ENCODE assay signal across 24 cellular contexts in genomic region chr5:57453728-57454127, GRCh38. TPM values are rescaled to one million over a fixed set of nuclear protein-coding genes. Genes with fewer than 3 reads are reported as not detected.
DNase-seq lines count a peak whose midpoint lies in the region; ATAC-seq and TF ChIP-seq lines count a peak whose summit lies in the region.
"Had no signal": no experiment of that assay in that cellular context is flagged by ENCODE, and none has a peak within 500 bp of the region (broad histone marks: within the 10 kb centered on the region; RNA-seq: fewer than 3 reads in every experiment).

No MANE protein-coding gene starts in this region.

- no peak for TF ChIP-seq CTCF in IMR-90 (conservative IDR thresholded peaks at IDR 0.05; ENCODE audit: low read depth, low read length)
- no peak for TF ChIP-seq CTCF in testis (IDR thresholded peaks at IDR 0.05)
- TF ChIP-seq CTCF in upper lobe of right lung (IDR thresholded peaks at IDR 0.05) = no peak

- no peak overlapping the region for H3K4me3 ChIP-seq in IMR-90 (ENCODE audit: insufficient read depth, low read depth, low read length)
- H3K4me3 ChIP-seq in mucosa of rectum (ENCODE audit: low read length in 2 of 2) = no peak overlapping the region
- H3K4me3 ChIP-seq in testis = no peak overlapping the region
- H3K4me3 ChIP-seq in upper lobe of right lung = no peak overlapping the region
- H3K4me3 ChIP-seq: BLaER1, GM23338, HAP-1, SJCRH30 had no signal

- no peak for ATAC-seq in IMR-90 (ENCODE audit: low read depth)
- no peak for ATAC-seq in upper lobe of right lung
- no peak for ATAC-seq in HG03025 (IDR thresholded peaks at IDR 0.05; ENCODE audit: low FRiP score, unreplicated experiment)
- no peak for ATAC-seq in GM19035 (IDR thresholded peaks at IDR 0.05; ENCODE audit: unreplicated experiment)
- ATAC-seq: GM23338 had no signal

- peak overlapping the region; percentile 92; the same call in 2 of the 3 replicates for H2BK15ac ChIP-seq in IMR-90 (ENCODE audit: low read depth, low read length)

- H3K27ac ChIP-seq in IMR-90 (ENCODE audit: insufficient read depth, low read length) (no peak overlapping the region), mucosa of rectum (ENCODE audit: low read depth in 2 of 2, low read length in 2 of 2) (peak overlapping the region; percentile 17 to 20), testis (peak overlapping the region; percentile 81 to 83), upper lobe of right lung (peak overlapping the region; percentile 55)
- H3K27ac ChIP-seq: BLaER1, SJCRH30 had no signal

- CTCF ChIA-PET in IMR-90 (lab: Yijun Ruan, JAX) = interaction anchor here (1.0 kb wide), 1 partner anchor 9 kb away, joined by 3 read pairs; no protein-coding TSS in a partner anchor

- H3K18ac ChIP-seq in IMR-90 (ENCODE audit: low read depth, low read length) = peak overlapping the region; percentile 77

- H3K27me3 ChIP-seq in IMR-90 (ENCODE audit: control insufficient read depth, insufficient read depth, low read length) (no peaks in the 10 kb centered on the region), mucosa of rectum (ENCODE audit: control insufficient read depth in 2 of 2, insufficient read depth in 2 of 2, low read length in 2 of 2) (no peaks in the 10 kb centered on the region), testis (no peaks in the 10 kb centered on the region), upper lobe of right lung (no peaks in the 10 kb centered on the region)
- H3K27me3 ChIP-seq: BLaER1, SJCRH30 had no signal

- peak overlapping the region in 1 of 2 experiments; percentile 61; a peak in 1 of 4 replicates for H4K8ac ChIP-seq in IMR-90 (ENCODE audit: low read depth in 2 of 2, low read length in 2 of 2)

- H2BK20ac ChIP-seq in IMR-90 (ENCODE audit: low read depth, low read length) = peak overlapping the region; percentile 48

- H4K5ac ChIP-seq in IMR-90 (ENCODE audit: low read depth, low read length) = peak overlapping the region; percentile 3; the same call in 1 of the 2 replicates

- no peak for TF ChIP-seq POLR2A in IMR-90 (IDR thresholded peaks at IDR 0.05; ENCODE audit: low read depth, low read length)
- no peak for TF ChIP-seq POLR2A in testis (IDR thresholded peaks at IDR 0.05)

- no peak overlapping the region for H2BK5ac ChIP-seq in IMR-90 (ENCODE audit: low read depth, low read length, poor library complexity, severe bottlenecking)

- H3K9me3 ChIP-seq in IMR-90 (ENCODE audit: control insufficient read depth, insufficient read depth, low read length) = no peaks in the 10 kb centered on the region
- H3K9me3 ChIP-seq in mucosa of rectum (ENCODE audit: control insufficient read depth in 2 of 2, low read length in 2 of 2) = no peaks in the 10 kb centered on the region
- H3K9me3 ChIP-seq in testis = no peaks in the 10 kb centered on the region
- no peaks in the 10 kb centered on the region for H3K9me3 ChIP-seq in upper lobe of right lung
- H3K9me3 ChIP-seq: BLaER1, HAP-1, SJCRH30 had no signal

- no peak overlapping the region for H3K4me2 ChIP-seq in IMR-90 (ENCODE audit: low read depth, low read length)
- H3K4me2 ChIP-seq: BLaER1, GM23338 had no signal

- H3K23ac ChIP-seq in IMR-90 (ENCODE audit: low read depth, low read length) = no peak overlapping the region

- H2BK120ac ChIP-seq in IMR-90 (ENCODE audit: low read depth, low read length) = peak overlapping the region; percentile 83

- H4K91ac ChIP-seq in IMR-90 (ENCODE audit: insufficient read depth, low read depth, low read length) = peak overlapping the region; percentile 83

- WGBS in IMR-90 (ENCODE audit: extremely low coverage in 2 of 2, insufficient read length in 1 of 2), 2 experiments = no CpG with 5 or more reads among the region's 4 CpGs
- 87% methylated on average over 4 of the region's 4 CpGs for WGBS in testis, 2 donors

- DNase-seq in IMR-90 (no peak), testis (no peak), upper lobe of right lung (no peak), AG08396 (ENCODE audit: low spot score) (no peak), NCI-H1417 (lab: John Stamatoyannopoulos, UW) (no peak)
- DNase-seq: CD4-positive, alpha-beta T cell; COR-L47; DMS 273 treated with DMSO at 0.1 percent for 48 hours; DMS79 treated with DMSO at 0.1 percent for 48 hours; Karpas-422; MV-4-11; NCI-H1694 treated with DMSO at 0.1 percent for 48 hours; NCI-H2081 treated with DMSO at 0.1 percent for 48 hours; NCI-H446; NCI-H526; SJCRH30 had no signal

- peak overlapping the region; percentile 18 for H2AK9ac ChIP-seq in IMR-90 (replicated peaks; ENCODE audit: low read depth, low read length, poor library complexity)

- peak overlapping the region; percentile 57 for H3K14ac ChIP-seq in IMR-90 (replicated peaks; ENCODE audit: low read depth, low read length)

- BruUV-seq in IMR-90 (replicated peaks; lab: Mats Ljungman, UMichigan) = no TSS peak

- H4K20me1 ChIP-seq in IMR-90 (ENCODE audit: insufficient read depth, low read length) = no peaks in the 10 kb centered on the region
- H4K20me1 ChIP-seq: BLaER1 had no signal

- H2AFZ ChIP-seq in IMR-90 (replicated peaks; ENCODE audit: low read length, poor library complexity) = no peak overlapping the region
- H2AFZ ChIP-seq: GM23338 had no signal

- H3K9me1 ChIP-seq in IMR-90 (ENCODE audit: insufficient read depth, low read length) = peaks cover 5% of the 10 kb centered on the region; the same call in 1 of the 2 replicates

- intact Hi-C loops in IMR-90 (cut with micrococcal nuclease) (no loop called here), testis (cut with DNase I; ENCODE audit: low total_unique reads) (no loop called here), upper lobe of right lung (cut with DNase I) (no loop called here)

- POLR2A ChIA-PET in IMR-90 (lab: Charles Lee; ENCODE audit: unreplicated experiment) = no interaction called here

- TF ChIP-seq RAD21 in IMR-90 (IDR thresholded peaks at IDR 0.05; ENCODE audit: low read length) = no peak

- no peak overlapping the region for H3K9ac ChIP-seq in IMR-90 (ENCODE audit: low read depth, low read length)
- H3K9ac ChIP-seq in mucosa of rectum (ENCODE audit: low read depth in 1 of 2, low read length in 2 of 2) = no peak overlapping the region
- H3K9ac ChIP-seq: BLaER1 had no signal

- H3K79me1 ChIP-seq in IMR-90 (ENCODE audit: low read depth in 1 of 2, low read length in 2 of 2) = no peaks in the 10 kb centered on the region

- peak overlapping the region; percentile 59; the same call in 1 of the 2 replicates for H2AK5ac ChIP-seq in IMR-90 (ENCODE audit: low read depth, low read length)

- H3K4ac ChIP-seq in IMR-90 (ENCODE audit: low read depth, low read length) = peak overlapping the region; percentile 69

- in situ Hi-C loops in IMR-90 (cut with MboI; ENCODE audit: low sequenced_read_pairs) = no loop called here

- no peak overlapping the region for H3K56ac ChIP-seq in IMR-90 (ENCODE audit: extremely low read depth, insufficient read depth, low read length)

- H3K36me3 ChIP-seq in IMR-90 (ENCODE audit: control insufficient read depth, insufficient read depth, low read length) (no peaks in the 10 kb centered on the region), mucosa of rectum (ENCODE audit: control insufficient read depth in 2 of 2, insufficient read depth in 2 of 2, low read length in 2 of 2) (no peaks in the 10 kb centered on the region), testis (ENCODE audit: low read depth, missing control alignments) (no peaks in the 10 kb centered on the region), upper lobe of right lung (no peaks in the 10 kb centered on the region)
- H3K36me3 ChIP-seq: BLaER1, HAP-1, SJCRH30 had no signal

- dilution Hi-C loops in IMR-90 (cut with HindIII; ENCODE audit: low sequenced_read_pairs, unreplicated experiment) = no loop called here

- H3K4me1 ChIP-seq in IMR-90 (ENCODE audit: control insufficient read depth, insufficient read depth, low read length) = peaks cover 29% of the 10 kb centered on the region
- peaks cover 0 to 21% of the 10 kb centered on the region in 2 donors for H3K4me1 ChIP-seq in mucosa of rectum (ENCODE audit: control insufficient read depth in 2 of 2, insufficient read depth in 2 of 2, low read length in 2 of 2)
- peaks cover 42% of the 10 kb centered on the region for H3K4me1 ChIP-seq in testis
- H3K4me1 ChIP-seq in upper lobe of right lung = peaks cover 16% of the 10 kb centered on the region
- H3K4me1 ChIP-seq: HAP-1 had no signal

TF ChIP-seq in IMR-90, 13 proteins besides CTCF, POLR2A, EP300 and RAD21 (continues in another document):
- TF ChIP-seq CHD1 (IDR thresholded peaks at IDR 0.05; ENCODE audit: low read depth, low read length) = no peak
- TF ChIP-seq MAFK (IDR thresholded peaks at IDR 0.05; ENCODE audit: low read depth, low read length) = no peak
- no peak for TF ChIP-seq BHLHE40 (IDR thresholded peaks at IDR 0.05; ENCODE audit: low read depth, low read length)
- no peak for TF ChIP-seq MAZ (IDR thresholded peaks at IDR 0.05; ENCODE audit: borderline replicate concordance, low read depth, low read length)
- no peak for TF ChIP-seq RCOR1 (IDR thresholded peaks at IDR 0.05; ENCODE audit: insufficient replicate concordance, low read length)
- no peak for TF ChIP-seq CEBPB (IDR thresholded peaks at IDR 0.05; ENCODE audit: low read depth, low read length)
- no peak for TF ChIP-seq USF2 (IDR thresholded peaks at IDR 0.05; ENCODE audit: low read depth, low read length)
- TF ChIP-seq MXI1 (IDR thresholded peaks at IDR 0.05; ENCODE audit: borderline replicate concordance, low read depth, low read length) = no peak
- no peak for TF ChIP-seq FOS (IDR thresholded peaks at IDR 0.05; ENCODE audit: low read depth, low read length)
- no peak for TF ChIP-seq NFE2L2 (IDR thresholded peaks at IDR 0.05; ENCODE audit: low read depth, low read length)
- TF ChIP-seq RFX5 (IDR thresholded peaks at IDR 0.05; ENCODE audit: low read depth, low read length) = no peak
- no peak for TF ChIP-seq SMC3 (IDR thresholded peaks at IDR 0.05; ENCODE audit: low read depth, low read length)

RNA-seq across cellular contexts. Expression of gene ACTBL2, which starts 28.9 kb away (rescaled TPM):
- total RNA-seq in IMR-90 (2012; rRNA removed) = 1.6 and 1.7 TPM in 2 replicates
- polyA plus RNA-seq in IMR-90 (2012; rRNA removed) = 0.29 and 0.52 TPM in 2 replicates
- polyA plus RNA-seq in IMR-90 (2012; cell fraction: cytosol; rRNA removed) = 0.33 and 0.35 TPM in 2 replicates
- 0.61 and 1.3 TPM in 2 replicates for polyA plus RNA-seq in IMR-90 (2012; cell fraction: nucleus; rRNA removed; ENCODE audit: low replicate concordance)
- total RNA-seq in testis = under 1 TPM in 1 of 2 donors, not detected in 1; 0.16 TPM
- polyA plus RNA-seq in testis (ENCODE audit: insufficient read depth, low read depth, low replicate concordance) = 0.15 TPM
- total RNA-seq in upper lobe of right lung = not detected
- total RNA-seq: A673; CD4-positive, alpha-beta T cell; GM23338; OCI-LY7; SJCRH30 had no signal
- polyA plus RNA-seq: GM23338 had no signal
